17 cellular contexts compared by ENCODE assay signal in the genomic region with DNA sequence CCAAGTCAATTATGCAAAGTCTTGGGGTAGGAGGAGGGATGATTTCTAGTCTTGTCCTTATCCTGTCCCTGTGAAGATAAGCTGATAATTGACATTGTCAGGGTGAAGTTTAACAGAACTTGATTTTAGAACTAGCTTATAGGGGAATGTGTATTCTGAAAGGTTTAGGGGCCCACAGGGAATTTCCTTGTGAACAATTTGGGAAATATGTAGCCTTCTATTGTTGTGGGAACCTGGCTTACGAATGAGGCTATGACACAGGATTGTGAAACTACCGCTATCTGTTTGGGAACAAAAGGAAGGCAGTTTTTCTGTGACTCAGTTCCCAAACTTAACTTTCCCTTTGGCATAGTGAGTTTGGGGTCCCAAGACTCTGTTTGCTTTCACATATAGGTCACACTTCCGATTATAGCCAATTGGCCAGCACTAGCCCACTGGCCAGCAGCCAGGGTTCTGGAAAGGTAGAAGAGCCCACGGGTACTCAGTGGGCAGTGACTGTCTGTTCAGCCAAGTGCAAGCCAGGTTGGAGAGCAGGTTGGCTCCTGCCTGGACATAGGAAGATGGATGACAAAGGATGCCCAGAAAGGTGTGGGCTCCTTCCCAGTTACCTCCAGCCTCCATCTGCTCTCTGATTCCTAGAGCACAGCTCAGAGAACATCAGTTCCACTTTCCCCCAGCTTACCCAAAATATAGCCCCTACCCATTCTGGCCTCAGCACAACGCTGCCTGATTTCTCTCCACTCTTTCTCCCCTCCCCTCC. TPM values are rescaled to one million over a fixed set of nuclear protein-coding genes. Genes with fewer than 3 reads are reported as not detected.
DNase-seq lines count a peak whose midpoint lies in the region; TF ChIP-seq lines count a peak whose summit lies in the region.
"Had no signal": no experiment of that assay in that cellular context is flagged by ENCODE, and none has a peak within 500 bp of the region (broad histone marks: within the 10 kb centered on the region; RNA-seq: fewer than 3 reads in every experiment).

No MANE protein-coding gene starts in this region.

- H3K27ac ChIP-seq in ACC112 (ENCODE audit: low read depth, low read length) (peak overlapping the region; percentile 64), brain microvascular endothelial cell (peak overlapping the region; percentile 45)
- H3K27ac ChIP-seq: pancreas had no signal

- H3K36me3 ChIP-seq in ACC112 (ENCODE audit: insufficient read depth, low read length) = no peaks in the 10 kb centered on the region
- no peaks in the 10 kb centered on the region for H3K36me3 ChIP-seq in brain microvascular endothelial cell (replicated peaks)
- no peaks in the 10 kb centered on the region for H3K36me3 ChIP-seq in H7 (replicated peaks; ENCODE audit: control insufficient read depth, insufficient read depth, low read length)
- H3K36me3 ChIP-seq: pancreas had no signal

- no peak overlapping the region for H2AFZ ChIP-seq in ACC112 (ENCODE audit: low read length, unreplicated experiment)

- peaks cover 30% of the 10 kb centered on the region for H3K4me1 ChIP-seq in ACC112 (ENCODE audit: control insufficient read depth, insufficient read depth, low read length, unreplicated experiment)
- H3K4me1 ChIP-seq: pancreas had no signal

- 75 to 76% methylated on average over 5 of the region's 5 CpGs for WGBS in lower leg skin, 2 donors

- H3K4me3 ChIP-seq in ACC112 (ENCODE audit: low read depth, low read length) = peak overlapping the region; percentile 10
- H3K4me3 ChIP-seq in brain microvascular endothelial cell (ENCODE audit: low read depth, low read length) = no peak overlapping the region
- peak overlapping the region; percentile 10 for H3K4me3 ChIP-seq in fibroblast of the aortic adventitia (ENCODE audit: low read depth, low read length)
- no peak overlapping the region for H3K4me3 ChIP-seq in H7 (ENCODE audit: insufficient read depth, low read depth, low read length)
- H3K4me3 ChIP-seq in lower leg skin (ENCODE audit: low read depth, poor library complexity, severe bottlenecking) = no peak overlapping the region
- H3K4me3 ChIP-seq: pancreas, smooth muscle cell had no signal

- TF ChIP-seq CTCF in brain microvascular endothelial cell (IDR thresholded peaks at IDR 0.05; ENCODE audit: low read depth, low read length, missing control alignments) = no peak
- no peak for TF ChIP-seq CTCF in fibroblast of the aortic adventitia (IDR thresholded peaks at IDR 0.05; ENCODE audit: insufficient read depth, low read length)
- no peak for TF ChIP-seq CTCF in lower leg skin (IDR thresholded peaks at IDR 0.05)

- no peaks in the 10 kb centered on the region for H3K27me3 ChIP-seq in ACC112 (ENCODE audit: insufficient read depth, low read length)
- no peaks in the 10 kb centered on the region for H3K27me3 ChIP-seq in brain microvascular endothelial cell (replicated peaks)
- peaks cover 11% of the 10 kb centered on the region; the same call in 1 of the 2 replicates for H3K27me3 ChIP-seq in H7 (ENCODE audit: control insufficient read depth, insufficient read depth, low read length)
- H3K27me3 ChIP-seq: pancreas had no signal

- intact Hi-C loops in lower leg skin (cut with DNase I; ENCODE audit: low total_unique reads) = no loop called here

- H3K79me2 ChIP-seq in ACC112 (ENCODE audit: control insufficient read depth, insufficient read depth, low read length, unreplicated experiment) = no peaks in the 10 kb centered on the region

- DNase-seq in HS-5 (ENCODE audit: low read depth) (peak; percentile 80), brain microvascular endothelial cell (peak; percentile 72), fibroblast of the aortic adventitia (ENCODE audit: low read depth) (peak; percentile 99), NCI-H510A (lab: John Stamatoyannopoulos, UW) (no peak), H7 (no peak), T1000 (lab: John Stamatoyannopoulos, UW) (no peak), lower leg skin (ENCODE audit: low spot score in 2 of 2) (no peak)
- DNase-seq: activated CD4-positive, CD25-positive, alpha-beta regulatory T cell treated with anti-CD3 and anti-CD28 coated beads, Interleukin-2, amount 50 U/mL, for 72 hours; activated naive CD8-positive, alpha-beta T cell treated with anti-CD3 and anti-CD28 coated beads, Interleukin-2, amount 50 U/mL, for 24 hours; activated T-cell treated with anti-CD3 and anti-CD28 coated beads, Interleukin-2, amount 50 U/mL, for 24 hours; H9; immature natural killer cell; NCI-H187; stimulated activated naive CD8-positive, alpha-beta T cell treated with anti-CD3 and anti-CD28 coated beads, Interleukin-15, Interleukin-2, amounts not matched to agents 100 U/mL and 50 U/mL, for 24 hours had no signal

- in situ Hi-C loops in brain microvascular endothelial cell (cut with HindIII; ENCODE audit: low pct_ligation_motif_present, low sequenced_read_pairs) = no loop called here

- TF ChIP-seq POLR2A in lower leg skin (IDR thresholded peaks at IDR 0.05) = no peak

RNA-seq across cellular contexts. Expression of a gene that starts 35.5 kb away (rescaled TPM):
- total RNA-seq in fibroblast of the aortic adventitia (ENCODE audit: low replicate concordance) = 56.7 and 164 TPM in 2 replicates
- 963 and 975 TPM in 2 replicates for total RNA-seq in H7 (2014; rRNA removed; shearing (Covaris generic))
- total RNA-seq in lower leg skin = 100 to 1,000 TPM; 304 to 569 (median 410) TPM

Comparison
In these comparisons a context has a peak if more than half of its experiments do, and no peak if none do; other contexts are left out.
1. H3K4me3 ChIP-seq: peak in ACC112 (single experiment) and fibroblast of the aortic adventitia (single experiment); none in brain microvascular endothelial cell (single experiment), H7 (single experiment) and lower leg skin (single experiment).
2. DNase-seq: peak in HS-5 (single experiment), brain microvascular endothelial cell (single experiment) and fibroblast of the aortic adventitia (single experiment); none in NCI-H510A (single experiment), H7 (single experiment), T1000 (single experiment) and lower leg skin (0 of 2).